23 cellular contexts compared by ENCODE assay signal in genomic region chr4:146488495-146489174, GRCh38. TPM values are rescaled to one million over a fixed set of nuclear protein-coding genes. Genes with fewer than 3 reads are reported as not detected.
DNase-seq lines count a peak whose midpoint lies in the region; ATAC-seq and TF ChIP-seq lines count a peak whose summit lies in the region.
"Had no signal": no experiment of that assay in that cellular context is flagged by ENCODE, and none has a peak within 500 bp of the region (broad histone marks: within the 10 kb centered on the region; RNA-seq: fewer than 3 reads in every experiment).

No MANE protein-coding gene starts in this region.

- H3K4me1 ChIP-seq in naive thymus-derived CD4-positive, alpha-beta T cell (ENCODE audit: control insufficient read depth in 2 of 2, insufficient read depth in 2 of 2, low read length in 2 of 2): peaks cover 0 to 5% of the 10 kb centered on the region in 2 donors
- H3K4me1 ChIP-seq: parathyroid adenoma had no signal

- TF ChIP-seq CTCF in GM20000 (IDR thresholded peaks at IDR 0.05; ENCODE audit: extremely low read depth, missing control alignments): no peak

- no peaks in the 10 kb centered on the region for H3K27me3 ChIP-seq in naive thymus-derived CD4-positive, alpha-beta T cell (ENCODE audit: control insufficient read depth in 2 of 2, insufficient read depth in 2 of 2, low read length in 2 of 2)
- H3K27me3 ChIP-seq: MG63, tibial nerve had no signal

- no peak overlapping the region for H3K4me3 Mint-ChIP-seq in effector memory CD8-positive, alpha-beta T cell
- H3K4me3 Mint-ChIP-seq in naive thymus-derived CD4-positive, alpha-beta T cell: no peak overlapping the region
- H3K4me3 Mint-ChIP-seq: activated CD4-positive, alpha-beta T cell treated with anti-CD3 and anti-CD28 coated beads for 36 hours; activated T-helper 1 cell treated with anti-CD3 and anti-CD28 coated beads, Interleukin-12 subunit alpha, Interleukin-12 subunit beta, Interleukin-2, Interleukin-4 antibody, amounts not matched to agents 30 ng/mL and 10 ng/mL and 1 ng/mL, durations not matched to agents 14 hours and 24 hours and 36 hours; CD8-positive, alpha-beta T cell had no signal

- H3K9me3 ChIP-seq in SK-N-MC (ENCODE audit: low read depth, low read length): peaks cover 4% of the 10 kb centered on the region; the same call in 1 of the 2 replicates
- H3K9me3 ChIP-seq in naive thymus-derived CD4-positive, alpha-beta T cell (ENCODE audit: control insufficient read depth in 2 of 3, low read length in 3 of 3): no peaks in the 10 kb centered on the region
- H3K9me3 ChIP-seq: MG63 had no signal

- peak overlapping the region; percentile 55 for H3K4me3 ChIP-seq in SK-N-MC
- H3K4me3 ChIP-seq in naive thymus-derived CD4-positive, alpha-beta T cell (ENCODE audit: low read length): no peak overlapping the region
- H3K4me3 ChIP-seq: MG63, PC-9, tibial nerve had no signal

- no peaks in the 10 kb centered on the region for H3K9me3 Mint-ChIP-seq in effector memory CD8-positive, alpha-beta T cell
- peaks cover 4 to 19% (median 9%) of the 10 kb centered on the region in 11 donors for H3K9me3 Mint-ChIP-seq in naive thymus-derived CD4-positive, alpha-beta T cell

- peak overlapping the region; percentile 65 for H3K9ac ChIP-seq in SK-N-MC (ENCODE audit: insufficient read length)
- H3K9ac ChIP-seq: parathyroid adenoma had no signal

- ATAC-seq in effector memory CD8-positive, alpha-beta T cell (replicated peaks): peak; percentile 86
- ATAC-seq in HG03159 (IDR thresholded peaks at IDR 0.05; ENCODE audit: unreplicated experiment): no peak
- ATAC-seq in naive thymus-derived CD4-positive, alpha-beta T cell: no peak
- ATAC-seq: activated CD4-positive, alpha-beta T cell treated with anti-CD3 and anti-CD28 coated beads for 36 hours; CD8-positive, alpha-beta T cell; stimulated activated naive CD8-positive, alpha-beta T cell treated with anti-CD3 and anti-CD28 coated beads, Interleukin-15, Interleukin-2, amounts not matched to agents 100 U/mL and 50 U/mL, for 24 hours had no signal

- no peak overlapping the region for H3K27ac Mint-ChIP-seq in effector memory CD8-positive, alpha-beta T cell
- H3K27ac Mint-ChIP-seq in naive thymus-derived CD4-positive, alpha-beta T cell: no peak overlapping the region
- H3K27ac Mint-ChIP-seq: activated CD4-positive, alpha-beta T cell treated with anti-CD3 and anti-CD28 coated beads for 36 hours; activated T-helper 1 cell treated with anti-CD3 and anti-CD28 coated beads, Interleukin-12 subunit alpha, Interleukin-12 subunit beta, Interleukin-2, Interleukin-4 antibody, amounts not matched to agents 30 ng/mL and 10 ng/mL and 1 ng/mL, durations not matched to agents 14 hours and 24 hours and 36 hours; CD8-positive, alpha-beta T cell had no signal

- peak; percentile 2 for DNase-seq in GF-D8 (lab: John Stamatoyannopoulos, UW)
- peak; percentile 92 for DNase-seq in SK-N-MC (ENCODE audit: low read depth, low spot score)
- peak; percentile 3 to 21 (median 19) for DNase-seq in effector memory CD8-positive, alpha-beta T cell
- peak; percentile 40 for DNase-seq in non-pigmented ciliary epithelial cell (ENCODE audit: low read depth)
- DNase-seq in GM20000 (ENCODE audit: low spot score): no peak
- DNase-seq in naive thymus-derived CD4-positive, alpha-beta T cell: no peak
- DNase-seq in cerebellum (ENCODE audit: low spot score): no peak
- DNase-seq: activated CD4-positive, alpha-beta T cell treated with anti-CD3 and anti-CD28 coated beads for 36 hours; caudate nucleus; CD8-positive, alpha-beta T cell; DMS79 treated with DMSO at 0.1 percent for 48 hours; GOT3; hippocampal formation; MG63; NCI-H1694; NCI-H345; PC-9; stimulated activated naive CD8-positive, alpha-beta T cell treated with anti-CD3 and anti-CD28 coated beads, Interleukin-15, Interleukin-2, amounts not matched to agents 100 U/mL and 50 U/mL, for 24 hours; T-helper 9 cell had no signal

- H3K27me3 Mint-ChIP-seq in effector memory CD8-positive, alpha-beta T cell: no peaks in the 10 kb centered on the region
- no peaks in the 10 kb centered on the region for H3K27me3 Mint-ChIP-seq in naive thymus-derived CD4-positive, alpha-beta T cell
- H3K27me3 Mint-ChIP-seq: activated CD4-positive, alpha-beta T cell treated with anti-CD3 and anti-CD28 coated beads for 36 hours had no signal

- intact Hi-C loops in naive thymus-derived CD4-positive, alpha-beta T cell (cut with micrococcal nuclease): no loop called here

- CTCF ChIA-PET in naive thymus-derived CD4-positive, alpha-beta T cell (lab: Charles Lee): no interaction called here

- H3K4me1 Mint-ChIP-seq in effector memory CD8-positive, alpha-beta T cell (ENCODE audit: low read depth in 2 of 2): peaks cover 22 to 33% of the 10 kb centered on the region in 2 donors
- H3K4me1 Mint-ChIP-seq in naive thymus-derived CD4-positive, alpha-beta T cell: peaks cover 13 to 51% (median 36%) of the 10 kb centered on the region in 7 donors

- peaks cover 14% of the 10 kb centered on the region; the same call in 1 of the 2 replicates for H3K36me3 ChIP-seq in SK-N-MC (ENCODE audit: insufficient read depth, low read length)
- no peaks in the 10 kb centered on the region for H3K36me3 ChIP-seq in naive thymus-derived CD4-positive, alpha-beta T cell (ENCODE audit: control insufficient read depth in 2 of 3, insufficient read depth in 3 of 3, low read length in 3 of 3)
- H3K36me3 ChIP-seq: MG63 had no signal

- peak overlapping the region; percentile 100 for H3K27ac ChIP-seq in SK-N-MC
- H3K27ac ChIP-seq in naive thymus-derived CD4-positive, alpha-beta T cell (ENCODE audit: low read depth, low read length): no peak overlapping the region
- H3K27ac ChIP-seq: parathyroid adenoma, PC-9, tibial nerve had no signal

- no peaks in the 10 kb centered on the region for H3K36me3 Mint-ChIP-seq in effector memory CD8-positive, alpha-beta T cell (ENCODE audit: insufficient read depth)
- peaks cover 6 to 56% (median 47%) of the 10 kb centered on the region in 5 donors for H3K36me3 Mint-ChIP-seq in naive thymus-derived CD4-positive, alpha-beta T cell

- POLR2A ChIA-PET in naive thymus-derived CD4-positive, alpha-beta T cell (lab: Charles Lee): no interaction called here

RNA-seq across cellular contexts. Expression of gene SLC10A7, which starts 33.1 kb away (rescaled TPM):
- total RNA-seq in naive thymus-derived CD4-positive, alpha-beta T cell: 10 to 100 TPM; 11.6 to 26.8 (median 16.1) TPM
- polyA plus RNA-seq in naive thymus-derived CD4-positive, alpha-beta T cell: 1 to 10 TPM; 7.9 to 8.6 TPM
- total RNA-seq in cerebellum: 21.1 TPM

Comparison
In these comparisons a context has a peak if more than half of its experiments do, and no peak if none do; other contexts are left out.
1. DNase-seq: peak in GF-D8 (single experiment), SK-N-MC (single experiment), effector memory CD8-positive, alpha-beta T cell (3 of 3) and non-pigmented ciliary epithelial cell (single experiment); none in GM20000 (single experiment), naive thymus-derived CD4-positive, alpha-beta T cell (0 of 9) and cerebellum (single experiment).